ENCODE assay signal across 22 cellular contexts in the genomic region with DNA sequence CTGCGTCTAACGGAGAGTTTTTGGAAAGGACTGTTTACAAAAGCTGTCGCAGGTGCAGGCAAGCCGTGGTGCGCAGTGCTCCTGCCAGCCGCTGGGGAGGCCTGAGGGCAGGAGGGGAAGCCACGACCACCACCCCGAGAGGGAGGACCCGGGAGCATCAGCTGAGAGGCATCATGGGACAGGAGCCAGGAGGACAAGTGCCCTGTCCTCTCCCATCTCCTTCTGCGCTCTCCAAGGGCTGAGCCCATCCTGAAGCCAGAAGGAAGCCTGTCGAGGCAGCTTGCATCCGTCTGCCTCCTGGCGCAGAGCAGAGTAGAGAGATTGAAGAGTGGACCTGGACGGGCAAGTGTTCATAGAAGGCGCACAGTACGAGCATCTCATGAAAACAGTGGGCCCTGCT.
"Had no signal": no experiment of that assay in that cellular context is flagged by ENCODE, and none has a peak within 500 bp of the region (broad histone marks: within the 10 kb centered on the region; RNA-seq: fewer than 3 reads in every experiment).

No MANE protein-coding gene starts in this region.

- ATAC-seq: activated naive CD8-positive, alpha-beta T cell treated with anti-CD3 and anti-CD28 coated beads, Interleukin-2, amount 50 U/mL, for 24 hours; lower lobe of right lung had no signal

- H3K27ac Mint-ChIP-seq: activated naive CD4-positive, alpha-beta T cell treated with anti-CD3 and anti-CD28 coated beads, Interleukin-2, amount 10 ng/mL, durations not matched to agents 7 days and 5 days; activated naive CD8-positive, alpha-beta T cell treated with anti-CD3 and anti-CD28 coated beads, Interleukin-2, amount 50 U/mL, for 24 hours; dendritic cell treated with granulocyte-macrophage colony-stimulating factor and Interleukin-4, amounts not matched to agents 40 ng/mL and 50 ng/mL, for 4 days; progenitor cell of endocrine pancreas had no signal

- H3K4me3 ChIP-seq: esophagus squamous epithelium, lower lobe of right lung, tibial nerve, uterus had no signal

- H3K36me3 Mint-ChIP-seq: activated naive CD4-positive, alpha-beta T cell treated with anti-CD3 and anti-CD28 coated beads, Interleukin-2, amount 10 ng/mL, durations not matched to agents 7 days and 5 days had no signal

- H3K27me3 ChIP-seq: brain microvascular endothelial cell, tibial nerve, uterus had no signal

- DNase-seq: activated CD4-positive, alpha-beta T cell treated with anti-CD3 and anti-CD28 coated beads, Interleukin-2, amount 50 U/mL, for 1 hour; activated CD4-positive, CD25-positive, alpha-beta regulatory T cell treated with anti-CD3 and anti-CD28 coated beads, Interleukin-2, amount 50 U/mL, for 72 hours; activated CD8-positive, alpha-beta memory T cell treated with anti-CD3 and anti-CD28 coated beads for 24 hours; activated CD8-positive, alpha-beta memory T cell treated with anti-CD3 and anti-CD28 coated beads, Interleukin-2, amount 50 U/mL, for 48 hours; activated effector memory CD4-positive, alpha-beta T cell treated with Interleukin-2 at 50 U/mL for 16 hours; activated naive CD4-positive, alpha-beta T cell treated with anti-CD3 and anti-CD28 coated beads, Interleukin-2, amount 10 ng/mL, durations not matched to agents 7 days and 5 days; activated naive CD8-positive, alpha-beta T cell treated with anti-CD3 and anti-CD28 coated beads, Interleukin-2, amount 50 U/mL, for 24 hours; activated T-cell treated with anti-CD3 and anti-CD28 coated beads, Interleukin-2, amount 50 U/mL, for 48 hours; aorta; brain microvascular endothelial cell; effector CD8-positive, alpha-beta T cell; esophagus squamous epithelium; lower lobe of right lung; midbrain; stimulated activated CD8-positive, alpha-beta memory T cell treated with anti-CD3 and anti-CD28 coated beads, Interleukin-4, amount 100 ng/mL, for 48 hours; stimulated activated naive CD4-positive, alpha-beta T cell; T-helper 2 cell; uterus had no signal

- H3K36me3 ChIP-seq: brain microvascular endothelial cell, esophagus squamous epithelium, lower lobe of right lung, tibial nerve, uterus had no signal

- H3K9me3 ChIP-seq: esophagus squamous epithelium, lower lobe of right lung, tibial nerve, uterus had no signal

- H3K27ac ChIP-seq: brain microvascular endothelial cell, esophagus squamous epithelium, lower lobe of right lung, tibial nerve, uterus, VCaP had no signal

- H3K4me1 ChIP-seq: esophagus squamous epithelium, lower lobe of right lung, tibial nerve, uterus had no signal

- H3K4me3 Mint-ChIP-seq: activated naive CD4-positive, alpha-beta T cell treated with anti-CD3 and anti-CD28 coated beads, Interleukin-2, amount 10 ng/mL, durations not matched to agents 7 days and 5 days; activated naive CD8-positive, alpha-beta T cell treated with anti-CD3 and anti-CD28 coated beads, Interleukin-2, amount 50 U/mL, for 24 hours; dendritic cell treated with granulocyte-macrophage colony-stimulating factor and Interleukin-4, amounts not matched to agents 40 ng/mL and 50 ng/mL, for 4 days had no signal

- H3K27me3 Mint-ChIP-seq: activated naive CD4-positive, alpha-beta T cell treated with anti-CD3 and anti-CD28 coated beads, Interleukin-2, amount 10 ng/mL, durations not matched to agents 7 days and 5 days; progenitor cell of endocrine pancreas had no signal

- H3K4me1 Mint-ChIP-seq: activated naive CD4-positive, alpha-beta T cell treated with anti-CD3 and anti-CD28 coated beads, Interleukin-2, amount 10 ng/mL, durations not matched to agents 7 days and 5 days had no signal
